Comparison of ENCODE assay signal across 8 cellular contexts in genomic region chr2:151409601-151410484, GRCh38. TPM values are rescaled to one million over a fixed set of nuclear protein-coding genes. Genes with fewer than 3 reads are reported as not detected.
A peak's percentile ranks its signal among the peaks of the same experiment; 100 is the strongest.
DNase-seq lines count a peak whose midpoint lies in the region; ATAC-seq and TF ChIP-seq lines count a peak whose summit lies in the region.

A gene with protein sequence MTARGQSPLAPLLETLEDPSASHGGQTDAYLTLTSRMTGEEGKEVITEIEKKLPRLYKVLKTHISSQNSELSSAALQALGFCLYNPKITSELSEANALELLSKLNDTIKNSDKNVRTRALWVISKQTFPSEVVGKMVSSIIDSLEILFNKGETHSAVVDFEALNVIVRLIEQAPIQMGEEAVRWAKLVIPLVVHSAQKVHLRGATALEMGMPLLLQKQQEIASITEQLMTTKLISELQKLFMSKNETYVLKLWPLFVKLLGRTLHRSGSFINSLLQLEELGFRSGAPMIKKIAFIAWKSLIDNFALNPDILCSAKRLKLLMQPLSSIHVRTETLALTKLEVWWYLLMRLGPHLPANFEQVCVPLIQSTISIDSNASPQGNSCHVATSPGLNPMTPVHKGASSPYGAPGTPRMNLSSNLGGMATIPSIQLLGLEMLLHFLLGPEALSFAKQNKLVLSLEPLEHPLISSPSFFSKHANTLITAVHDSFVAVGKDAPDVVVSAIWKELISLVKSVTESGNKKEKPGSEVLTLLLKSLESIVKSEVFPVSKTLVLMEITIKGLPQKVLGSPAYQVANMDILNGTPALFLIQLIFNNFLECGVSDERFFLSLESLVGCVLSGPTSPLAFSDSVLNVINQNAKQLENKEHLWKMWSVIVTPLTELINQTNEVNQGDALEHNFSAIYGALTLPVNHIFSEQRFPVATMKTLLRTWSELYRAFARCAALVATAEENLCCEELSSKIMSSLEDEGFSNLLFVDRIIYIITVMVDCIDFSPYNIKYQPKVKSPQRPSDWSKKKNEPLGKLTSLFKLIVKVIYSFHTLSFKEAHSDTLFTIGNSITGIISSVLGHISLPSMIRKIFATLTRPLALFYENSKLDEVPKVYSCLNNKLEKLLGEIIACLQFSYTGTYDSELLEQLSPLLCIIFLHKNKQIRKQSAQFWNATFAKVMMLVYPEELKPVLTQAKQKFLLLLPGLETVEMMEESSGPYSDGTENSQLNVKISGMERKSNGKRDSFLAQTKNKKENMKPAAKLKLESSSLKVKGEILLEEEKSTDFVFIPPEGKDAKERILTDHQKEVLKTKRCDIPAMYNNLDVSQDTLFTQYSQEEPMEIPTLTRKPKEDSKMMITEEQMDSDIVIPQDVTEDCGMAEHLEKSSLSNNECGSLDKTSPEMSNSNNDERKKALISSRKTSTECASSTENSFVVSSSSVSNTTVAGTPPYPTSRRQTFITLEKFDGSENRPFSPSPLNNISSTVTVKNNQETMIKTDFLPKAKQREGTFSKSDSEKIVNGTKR (N-terminal part only) (plus strand): TSS chr2:151409902. CDS start chr2:151410424, 522 bp downstream.

- no peaks in the 10 kb centered on the region for H3K27me3 ChIP-seq in SU-DHL-6 (ENCODE audit: low read length)
- H3K27me3 ChIP-seq in parathyroid adenoma (ENCODE audit: control insufficient read depth, insufficient read depth, low read length) = no peaks in the 10 kb centered on the region
- H3K27me3 ChIP-seq in tibial nerve = no peaks in the 10 kb centered on the region

- peaks cover 22% of the 10 kb centered on the region for H3K4me1 Mint-ChIP-seq in activated naive CD8-positive, alpha-beta T cell treated with anti-CD3 and anti-CD28 coated beads, Interleukin-2, amount 10 ng/mL, durations not matched to agents 7 days and 5 days

- peaks cover 43% of the 10 kb centered on the region for H3K79me2 ChIP-seq in SU-DHL-6 (ENCODE audit: insufficient read depth, low read length)
- peaks cover 24% of the 10 kb centered on the region for H3K79me2 ChIP-seq in parathyroid adenoma

- no peak for TF ChIP-seq POLR2A in tibial nerve (IDR thresholded peaks at IDR 0.05)

- peak within 1 kb of the TSS; percentile 89 for H3K27ac Mint-ChIP-seq in activated naive CD8-positive, alpha-beta T cell treated with anti-CD3 and anti-CD28 coated beads, Interleukin-2, amount 10 ng/mL, durations not matched to agents 7 days and 5 days

- H3K27ac ChIP-seq in SU-DHL-6 (ENCODE audit: low read depth, low read length) = peak within 1 kb of the TSS; percentile 66
- peak within 1 kb of the TSS; percentile 81 for H3K27ac ChIP-seq in parathyroid adenoma
- H3K27ac ChIP-seq in tibial nerve = peak within 1 kb of the TSS; percentile 79 to 96 (median 94)

- peak within 1 kb of the TSS; percentile 96 for H3K4me2 ChIP-seq in SU-DHL-6 (ENCODE audit: low read depth, low read length, poor library complexity, severe bottlenecking)
- H3K4me2 ChIP-seq in parathyroid adenoma (ENCODE audit: low read length) = peak within 1 kb of the TSS; percentile 64

- H3K4me3 ChIP-seq in SU-DHL-6 (ENCODE audit: insufficient read depth, low read length, poor library complexity, severe bottlenecking) = peak within 1 kb of the TSS; percentile 87
- H3K4me3 ChIP-seq in parathyroid adenoma (ENCODE audit: low read depth, low read length) = peak within 1 kb of the TSS; percentile 89
- peak within 1 kb of the TSS; percentile 78 to 95 (median 93) for H3K4me3 ChIP-seq in tibial nerve

- no peaks in the 10 kb centered on the region for H3K9me3 Mint-ChIP-seq in activated naive CD8-positive, alpha-beta T cell treated with anti-CD3 and anti-CD28 coated beads, Interleukin-2, amount 10 ng/mL, durations not matched to agents 7 days and 5 days

- H3K9ac ChIP-seq in SU-DHL-6 (ENCODE audit: low read length) (peak within 1 kb of the TSS; percentile 95), parathyroid adenoma (peak within 1 kb of the TSS; percentile 41)

- H2AFZ ChIP-seq in SU-DHL-6 (ENCODE audit: low read depth, low read length, severe bottlenecking) = peak within 1 kb of the TSS; percentile 100
- peak within 1 kb of the TSS; percentile 90 for H2AFZ ChIP-seq in parathyroid adenoma

- peaks cover 7% of the 10 kb centered on the region for H3K36me3 Mint-ChIP-seq in activated naive CD8-positive, alpha-beta T cell treated with anti-CD3 and anti-CD28 coated beads, Interleukin-2, amount 10 ng/mL, durations not matched to agents 7 days and 5 days

- DNase-seq in NCI-H1105 (lab: John Stamatoyannopoulos, UW) = peak; percentile 90
- peak; percentile 82 for DNase-seq in activated naive CD8-positive, alpha-beta T cell treated with anti-CD3 and anti-CD28 coated beads, Interleukin-2, amount 10 ng/mL, durations not matched to agents 7 days and 5 days
- DNase-seq in Right ventricle myocardium superior = peak; percentile 92
- DNase-seq in tibial nerve (ENCODE audit: low spot score in 2 of 2) = peak; percentile 75 to 81

- TF ChIP-seq CTCF in GM12872 (IDR thresholded peaks at IDR 0.05; ENCODE audit: insufficient read depth, low read depth, low read length) (peak; percentile 74), SU-DHL-6 (IDR thresholded peaks at IDR 0.05; ENCODE audit: insufficient read depth, low read length, poor library complexity, severe bottlenecking) (peak; percentile 36), parathyroid adenoma (IDR thresholded peaks at IDR 0.05) (peak; percentile 70), tibial nerve (IDR thresholded peaks at IDR 0.05) (peak; percentile 53 to 93 (median 80))

- peaks cover 4% of the 10 kb centered on the region for H3K4me1 ChIP-seq in parathyroid adenoma
- peaks cover 0 to 19% (median 9%) of the 10 kb centered on the region in 4 donors for H3K4me1 ChIP-seq in tibial nerve

- peak in 1 of 2 donors; percentile 88 for TF ChIP-seq EP300 in tibial nerve (IDR thresholded peaks at IDR 0.05)

- H3F3A ChIP-seq in SU-DHL-6 (ENCODE audit: insufficient read depth) = no peaks in the 10 kb centered on the region

- H3K9me3 ChIP-seq in SU-DHL-6 (ENCODE audit: insufficient read depth, low read length) (no peaks in the 10 kb centered on the region), parathyroid adenoma (ENCODE audit: control insufficient read depth, low read length) (no peaks in the 10 kb centered on the region), tibial nerve (no peaks in the 10 kb centered on the region)

- WGBS in tibial nerve, 2 donors = 0% methylated on average over 26 to 42 of the region's 65 CpGs

- intact Hi-C loops in Right ventricle myocardium superior (cut with DNase I) = loop anchor here (5.0 kb wide), 1 partner anchor 123 kb away; the partner anchor contains the start of gene NMI

- ATAC-seq in HG02642 (IDR thresholded peaks at IDR 0.05; ENCODE audit: poor library complexity, unreplicated experiment) (peak; percentile 95), Right ventricle myocardium superior (ENCODE audit: poor library complexity) (peak; percentile 100)
- ATAC-seq in activated naive CD8-positive, alpha-beta T cell treated with anti-CD3 and anti-CD28 coated beads, Interleukin-2, amount 10 ng/mL, durations not matched to agents 7 days and 5 days (ENCODE audit: low read depth) = peak; percentile 90

- H3K4me3 Mint-ChIP-seq in activated naive CD8-positive, alpha-beta T cell treated with anti-CD3 and anti-CD28 coated beads, Interleukin-2, amount 10 ng/mL, durations not matched to agents 7 days and 5 days = peak within 1 kb of the TSS; percentile 93

- peaks cover 3% of the 10 kb centered on the region for H3K27me3 Mint-ChIP-seq in activated naive CD8-positive, alpha-beta T cell treated with anti-CD3 and anti-CD28 coated beads, Interleukin-2, amount 10 ng/mL, durations not matched to agents 7 days and 5 days

- no peaks in the 10 kb centered on the region for H4K20me1 ChIP-seq in SU-DHL-6 (ENCODE audit: low read depth, low read length)

- H3K36me3 ChIP-seq in SU-DHL-6 (ENCODE audit: low read length) = peaks cover 18% of the 10 kb centered on the region
- no peaks in the 10 kb centered on the region for H3K36me3 ChIP-seq in parathyroid adenoma (ENCODE audit: control insufficient read depth, insufficient read depth, low read length)
- peaks cover 0 to 23% (median 0%) of the 10 kb centered on the region in 3 donors for H3K36me3 ChIP-seq in tibial nerve

- POLR2A ChIA-PET in activated naive CD8-positive, alpha-beta T cell treated with anti-CD3 and anti-CD28 coated beads, Interleukin-2, amount 10 ng/mL, durations not matched to agents 7 days and 5 days (lab: Charles Lee) = interaction anchor here (0.6 to 1.8 kb wide), 7 partner anchors 13 to 228 kb away, joined by 3 to 27 read pairs (median 5); partner anchors contain the start of genes NMI and RBM43

- no peaks in the 10 kb centered on the region for H3K9me2 ChIP-seq in SU-DHL-6 (replicated peaks; ENCODE audit: insufficient read depth, low read length)

RNA-seq across cellular contexts. Expression of the gene that starts here (rescaled TPM):
- 10 to 100 TPM; 59.4 to 61.9 TPM for total RNA-seq in activated naive CD8-positive, alpha-beta T cell treated with anti-CD3 and anti-CD28 coated beads, Interleukin-2, amount 10 ng/mL, durations not matched to agents 7 days and 5 days
- 14.6 TPM for total RNA-seq in Right ventricle myocardium superior
- total RNA-seq in tibial nerve = 10 to 100 TPM; 34.3 to 63.1 (median 46.3) TPM

Comparison
In these comparisons a context has a peak if more than half of its experiments do, and no peak if none do; other contexts are left out.
1. Peak in every context shown above with its lines: DNase-seq, ATAC-seq, H3K4me3 ChIP-seq and H3K27ac ChIP-seq.